In the genomic region with DNA sequence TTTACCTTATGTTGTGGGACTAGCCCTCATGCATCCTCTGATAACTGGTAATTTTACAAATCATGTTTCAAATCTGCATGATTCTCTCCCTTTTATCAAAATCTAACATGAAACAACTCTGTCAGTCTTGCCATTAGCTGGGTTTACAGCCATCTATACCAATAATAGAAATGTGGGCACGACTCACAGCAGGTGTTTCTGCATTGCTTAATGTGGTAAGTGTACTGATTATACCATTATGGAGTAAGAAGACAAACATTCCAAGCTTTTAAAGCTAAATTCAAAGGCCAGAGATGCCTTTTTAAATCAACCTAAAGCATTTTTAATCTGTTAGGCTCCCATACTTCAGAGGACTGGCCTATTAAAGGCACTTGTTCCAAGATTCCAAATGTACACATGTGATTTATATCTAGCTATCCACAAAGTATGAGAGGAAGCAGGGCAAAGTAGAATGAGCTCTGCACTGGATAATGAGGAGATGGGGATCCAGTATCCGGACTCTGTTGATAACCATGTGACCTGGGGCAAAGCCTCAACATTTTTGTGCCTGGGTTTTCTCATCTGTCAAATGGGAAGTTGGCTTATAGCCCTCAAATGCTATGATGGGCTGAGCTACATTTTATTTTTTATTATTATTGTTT, we compare ENCODE assay signal across 20 cellular contexts. TPM values are rescaled to one million over a fixed set of nuclear protein-coding genes. Genes with fewer than 3 reads are reported as not detected.
DNase-seq lines count a peak whose midpoint lies in the region; ATAC-seq and TF ChIP-seq lines count a peak whose summit lies in the region.
"Had no signal": no experiment of that assay in that cellular context is flagged by ENCODE, and none has a peak within 500 bp of the region (broad histone marks: within the 10 kb centered on the region; RNA-seq: fewer than 3 reads in every experiment).

No MANE protein-coding gene starts in this region.

- intact Hi-C loops in PC-9 (cut with micrococcal nuclease; ENCODE audit: unreplicated experiment): no loop called here

- H3K9me3 ChIP-seq in DOHH2 (ENCODE audit: control insufficient read depth, insufficient read depth, low read length): no peaks in the 10 kb centered on the region
- no peaks in the 10 kb centered on the region; the same call in 1 of the 2 replicates for H3K9me3 ChIP-seq in PC-9 (ENCODE audit: insufficient read depth, low read depth)
- H3K9me3 ChIP-seq: BLaER1 treated with 17β-estradiol and CSF1 and Interleukin-3, amounts not matched to agents 10 nM and 100 nM had no signal

- CTCF ChIA-PET in PC-9 (lab: Charles Lee): interaction anchor here (1.1 to 1.3 kb wide), 3 partner anchors 53 to 196 kb away, joined by 3 to 4 read pairs (median 3); no protein-coding TSS in a partner anchor

- POLR2A ChIA-PET in PC-9 (lab: Charles Lee; ENCODE audit: unreplicated experiment): interaction anchor here (0.6 to 0.7 kb wide), 3 partner anchors 39 to 121 kb away, joined by 4 to 12 read pairs (median 7); partner anchors contain the start of gene FUT8

- TF ChIP-seq CTCF in DOHH2 (IDR thresholded peaks at IDR 0.05; ENCODE audit: low read depth, low read length, poor library complexity, severe bottlenecking) (no peak), PC-9 (conservative IDR thresholded peaks at IDR 0.05) (no peak), fibroblast of the aortic adventitia (IDR thresholded peaks at IDR 0.05; ENCODE audit: insufficient read depth, low read length) (no peak)

- no TSS peak for BruUV-seq in PC-9 (replicated peaks; lab: Mats Ljungman, UMichigan)

- DNase-seq in NCI-H1417 (lab: John Stamatoyannopoulos, UW) (peak; percentile 7 to 68 (median 31)), NCI-H1417 treated with DMSO at 0.1 percent for 48 hours (lab: John Stamatoyannopoulos, UW) (no peak), PC-9 (peak in 1 of 2 experiments; percentile 64), fibroblast of the aortic adventitia (ENCODE audit: low read depth) (peak; percentile 71), NCI-H2081 treated with DMSO at 0.1 percent for 48 hours (lab: John Stamatoyannopoulos, UW) (no peak)
- DNase-seq: 8988T; activated B cell treated with CpG ODN at 0.5 μM for 24 hours; central memory CD4-positive, alpha-beta T cell; effector memory CD8-positive, alpha-beta T cell; GDM1; mesendoderm; MM.1S; NCI-H345; nephron progenitor cell; stimulated activated naive B cell treated with anti-CD40 and anti-IgM and Interleukin-4, amounts not matched to agents 10 μg/mL and 1 μg/mL and 100 μg/mL, for 72 hours had no signal

- H3K9me2 ChIP-seq in DOHH2 (replicated peaks; ENCODE audit: control insufficient read depth, low read length) (no peaks in the 10 kb centered on the region), PC-9 (ENCODE audit: insufficient read depth) (no peaks in the 10 kb centered on the region)

- H3K36me3 ChIP-seq in DOHH2 (ENCODE audit: control insufficient read depth, low read length) (no peaks in the 10 kb centered on the region), PC-9 (ENCODE audit: low read depth) (peaks cover 3% of the 10 kb centered on the region; the same call in 1 of the 2 replicates)
- H3K36me3 ChIP-seq: BLaER1 treated with 17β-estradiol and CSF1 and Interleukin-3, amounts not matched to agents 10 nM and 100 nM had no signal

- H4K20me1 ChIP-seq in DOHH2 (ENCODE audit: control insufficient read depth, insufficient read depth, low read depth, low read length) (no peaks in the 10 kb centered on the region), PC-9 (ENCODE audit: insufficient read depth) (no peaks in the 10 kb centered on the region)
- H4K20me1 ChIP-seq: BLaER1 treated with 17β-estradiol and CSF1 and Interleukin-3, amounts not matched to agents 10 nM and 100 nM had no signal

- H3K79me2 ChIP-seq in DOHH2 (ENCODE audit: control insufficient read depth, low read length) (no peaks in the 10 kb centered on the region), PC-9 (ENCODE audit: low read depth) (peaks cover 20% of the 10 kb centered on the region)

- no peak overlapping the region for H2AFZ ChIP-seq in PC-9

- H3K4me1 ChIP-seq in DOHH2 (ENCODE audit: control insufficient read depth, low read length) (peaks cover 58% of the 10 kb centered on the region), PC-9 (replicated peaks; ENCODE audit: insufficient read depth) (peaks cover 62% of the 10 kb centered on the region)

- peak overlapping the region; percentile 50 for H3K4me2 ChIP-seq in DOHH2 (ENCODE audit: low read length)
- peak overlapping the region; percentile 82; the same call in 1 of the 2 replicates for H3K4me2 ChIP-seq in PC-9

- peak overlapping the region; percentile 3; the same call in 1 of the 2 replicates for H3K27ac ChIP-seq in DOHH2 (ENCODE audit: low read depth, low read length)
- H3K27ac ChIP-seq in PC-9: peak overlapping the region; percentile 95
- H3K27ac ChIP-seq: BLaER1 treated with 17β-estradiol and CSF1 and Interleukin-3, amounts not matched to agents 10 nM and 100 nM had no signal

- H3F3A ChIP-seq in DOHH2 (ENCODE audit: control insufficient read depth, insufficient read depth): peaks cover 18% of the 10 kb centered on the region
- H3F3A ChIP-seq in PC-9 (ENCODE audit: insufficient read depth, low read depth): peaks cover 30% of the 10 kb centered on the region

- H3K4me3 ChIP-seq in DOHH2 (ENCODE audit: low read length) (no peak overlapping the region; the same call in 1 of the 2 replicates), PC-9 (no peak overlapping the region), fibroblast of the aortic adventitia (ENCODE audit: low read depth, low read length) (no peak overlapping the region)
- H3K4me3 ChIP-seq: BLaER1 treated with 17β-estradiol and CSF1 and Interleukin-3, amounts not matched to agents 10 nM and 100 nM; GM12878 had no signal

- H3K27me3 ChIP-seq in DOHH2 (ENCODE audit: control insufficient read depth, low read length) (no peaks in the 10 kb centered on the region), PC-9 (ENCODE audit: insufficient read depth, low read depth) (no peaks in the 10 kb centered on the region)

- ATAC-seq in GM18502 (IDR thresholded peaks at IDR 0.05; ENCODE audit: poor library complexity, unreplicated experiment) (no peak), HG03045 (IDR thresholded peaks at IDR 0.05; ENCODE audit: unreplicated experiment) (no peak)
- ATAC-seq: effector memory CD8-positive, alpha-beta T cell; GM12878 had no signal

RNA-seq across cellular contexts. Expression of gene FUT8, which starts 52.3 kb away (rescaled TPM):
- 134 and 135 TPM in 2 replicates for total RNA-seq in PC-9 (2021)
- total RNA-seq in fibroblast of the aortic adventitia (ENCODE audit: low replicate concordance): 119 and 165 TPM in 2 replicates

Comparison
In these comparisons a context has a peak if more than half of its experiments do, and no peak if none do; other contexts are left out.
1. DNase-seq: peak in NCI-H1417 (3 of 3) and fibroblast of the aortic adventitia (single experiment); none in NCI-H1417 treated with DMSO at 0.1 percent for 48 hours (single experiment) and NCI-H2081 treated with DMSO at 0.1 percent for 48 hours (single experiment).